ENCODE assay signal across 21 cellular contexts in genomic region chr1:30916296-30916695, GRCh38. TPM values are rescaled to one million over a fixed set of nuclear protein-coding genes. Genes with fewer than 3 reads are reported as not detected.
"Had no signal": no experiment of that assay in that cellular context is flagged by ENCODE, and none has a peak within 500 bp of the region (broad histone marks: within the 10 kb centered on the region; RNA-seq: fewer than 3 reads in every experiment).

No MANE protein-coding gene starts in this region.

- H3K36me3 ChIP-seq: tibial artery, uterus had no signal

- DNase-seq: activated B cell treated with CpG ODN at 0.5 μM for 24 hours; activated CD4-positive, alpha-beta T cell treated with anti-CD3 and anti-CD28 coated beads for 36 hours; activated CD4-positive, alpha-beta T cell treated with anti-CD3 and anti-CD28 coated beads, Interleukin-2, amount 50 U/mL, for 48 hours; activated CD8-positive, alpha-beta memory T cell treated with anti-CD3 and anti-CD28 coated beads, Interleukin-2, amount 50 U/mL, for 48 hours; activated naive CD4-positive, alpha-beta T cell treated with anti-CD3 and anti-CD28 coated beads, Interleukin-2, amount 10 ng/mL, durations not matched to agents 7 days and 5 days; activated T-cell treated with anti-CD3 and anti-CD28 coated beads, Interleukin-2, amount 50 U/mL, for 4 hours; dermis blood vessel endothelial cell; effector memory CD4-positive, alpha-beta T cell; foreskin melanocyte; immature natural killer cell; nephron progenitor cell; nucleus accumbens; stimulated activated CD4-positive, alpha-beta T cell treated with anti-CD3 and anti-CD28 coated beads, Interleukin-4, amount 100 ng/mL, for 1 hour; stimulated activated naive CD4-positive, alpha-beta T cell; T1000; uterus had no signal

- H3K4me1 Mint-ChIP-seq: activated B cell treated with CpG ODN at 0.5 μM for 24 hours, memory B cell had no signal

- H3K27ac ChIP-seq: hepatocyte, parathyroid adenoma, tibial artery, uterus had no signal

- H3K36me3 Mint-ChIP-seq: activated naive CD4-positive, alpha-beta T cell treated with anti-CD3 and anti-CD28 coated beads, Interleukin-2, amount 10 ng/mL, durations not matched to agents 7 days and 5 days; immature natural killer cell; memory B cell had no signal

- H3K4me1 ChIP-seq: parathyroid adenoma, tibial artery, uterus had no signal

- H3K9me3 ChIP-seq: tibial artery, uterus had no signal

- H3K4me3 Mint-ChIP-seq: activated B cell treated with CpG ODN at 0.5 μM for 24 hours; activated CD4-positive, alpha-beta T cell treated with anti-CD3 and anti-CD28 coated beads for 36 hours; activated naive CD4-positive, alpha-beta T cell treated with anti-CD3 and anti-CD28 coated beads, Interleukin-2, amount 10 ng/mL, durations not matched to agents 7 days and 5 days; activated T-cell treated with anti-CD3 and anti-CD28 coated beads, Interleukin-2, amount 50 U/mL, for 4 hours; immature natural killer cell; memory B cell; nephron progenitor cell had no signal

- H3K4me3 ChIP-seq: hepatocyte, tibial artery, uterus had no signal

- H3K9me3 Mint-ChIP-seq: activated B cell treated with CpG ODN at 0.5 μM for 24 hours; activated naive CD4-positive, alpha-beta T cell treated with anti-CD3 and anti-CD28 coated beads, Interleukin-2, amount 10 ng/mL, durations not matched to agents 7 days and 5 days; activated T-cell treated with anti-CD3 and anti-CD28 coated beads, Interleukin-2, amount 50 U/mL, for 4 hours; activated T-helper 2 cell treated with anti-CD3 and anti-CD28 coated beads, Interferon-gamma antibody, Interleukin-2, Interleukin-4, amounts not matched to agents 10 μg/mL and 5 μg/mL and 100 μg/mL, durations not matched to agents 14 hours and 24 hours and 36 hours; immature natural killer cell; memory B cell; nephron progenitor cell had no signal

- ATAC-seq: activated CD4-positive, alpha-beta T cell treated with anti-CD3 and anti-CD28 coated beads for 36 hours; activated T-cell treated with anti-CD3 and anti-CD28 coated beads, Interleukin-2, amount 50 U/mL, for 4 hours had no signal

- H3K27me3 ChIP-seq: hepatocyte, tibial artery, uterus had no signal

- H3K27ac Mint-ChIP-seq: activated B cell treated with CpG ODN at 0.5 μM for 24 hours; activated CD4-positive, alpha-beta T cell treated with anti-CD3 and anti-CD28 coated beads for 36 hours; activated naive CD4-positive, alpha-beta T cell treated with anti-CD3 and anti-CD28 coated beads, Interleukin-2, amount 10 ng/mL, durations not matched to agents 7 days and 5 days; activated T-helper 2 cell treated with anti-CD3 and anti-CD28 coated beads, Interferon-gamma antibody, Interleukin-2, Interleukin-4, amounts not matched to agents 10 μg/mL and 5 μg/mL and 100 μg/mL, durations not matched to agents 14 hours and 24 hours and 36 hours; immature natural killer cell; memory B cell; nephron progenitor cell had no signal

RNA-seq across cellular contexts. Expression of gene SDC3, which starts 7.7 kb away (rescaled TPM):
- polyA plus RNA-seq: immature natural killer cell had no signal
